ENCODE assay signal across 12 cellular contexts in genomic region chr3:194570898-194571297, GRCh38.
"Had no signal": no experiment of that assay in that cellular context is flagged by ENCODE, and none has a peak within 500 bp of the region (broad histone marks: within the 10 kb centered on the region; RNA-seq: fewer than 3 reads in every experiment).

No MANE protein-coding gene starts in this region.

- H2AFZ ChIP-seq: parathyroid adenoma had no signal

- H3K9ac ChIP-seq: parathyroid adenoma had no signal

- H3K4me3 ChIP-seq: adrenal gland, upper lobe of left lung had no signal

- H3K27ac ChIP-seq: parathyroid adenoma had no signal

- H3K36me3 ChIP-seq: adrenal gland, upper lobe of left lung had no signal

- H3K27me3 ChIP-seq: adrenal gland, upper lobe of left lung had no signal

- H3K9me3 ChIP-seq: adrenal gland, upper lobe of left lung had no signal

- ATAC-seq: activated T-helper 17 cell treated with anti-CD3 and anti-CD28 coated beads, Interleukin-2, amount 50 U/mL, for 72 hours; stimulated activated memory B cell treated with anti-CD40 and anti-IgM and Interleukin-4, amounts not matched to agents 10 μg/mL and 1 μg/mL and 100 μg/mL, for 72 hours had no signal

- DNase-seq: activated B cell treated with CpG ODN at 0.5 μM for 24 hours; activated CD4-positive, alpha-beta T cell treated with anti-CD3 and anti-CD28 coated beads, Interleukin-2, amount 10 ng/mL, durations not matched to agents 24 days and 14 days; activated naive CD4-positive, alpha-beta T cell treated with anti-CD3 and anti-CD28 coated beads, Interleukin-2, amount 10 ng/mL, durations not matched to agents 7 days and 5 days; dermis blood vessel endothelial cell; erythroblast; retina; small intestine; upper lobe of left lung had no signal

- H3K79me2 ChIP-seq: parathyroid adenoma had no signal
